8 cellular contexts compared by ENCODE assay signal in the genomic region with DNA sequence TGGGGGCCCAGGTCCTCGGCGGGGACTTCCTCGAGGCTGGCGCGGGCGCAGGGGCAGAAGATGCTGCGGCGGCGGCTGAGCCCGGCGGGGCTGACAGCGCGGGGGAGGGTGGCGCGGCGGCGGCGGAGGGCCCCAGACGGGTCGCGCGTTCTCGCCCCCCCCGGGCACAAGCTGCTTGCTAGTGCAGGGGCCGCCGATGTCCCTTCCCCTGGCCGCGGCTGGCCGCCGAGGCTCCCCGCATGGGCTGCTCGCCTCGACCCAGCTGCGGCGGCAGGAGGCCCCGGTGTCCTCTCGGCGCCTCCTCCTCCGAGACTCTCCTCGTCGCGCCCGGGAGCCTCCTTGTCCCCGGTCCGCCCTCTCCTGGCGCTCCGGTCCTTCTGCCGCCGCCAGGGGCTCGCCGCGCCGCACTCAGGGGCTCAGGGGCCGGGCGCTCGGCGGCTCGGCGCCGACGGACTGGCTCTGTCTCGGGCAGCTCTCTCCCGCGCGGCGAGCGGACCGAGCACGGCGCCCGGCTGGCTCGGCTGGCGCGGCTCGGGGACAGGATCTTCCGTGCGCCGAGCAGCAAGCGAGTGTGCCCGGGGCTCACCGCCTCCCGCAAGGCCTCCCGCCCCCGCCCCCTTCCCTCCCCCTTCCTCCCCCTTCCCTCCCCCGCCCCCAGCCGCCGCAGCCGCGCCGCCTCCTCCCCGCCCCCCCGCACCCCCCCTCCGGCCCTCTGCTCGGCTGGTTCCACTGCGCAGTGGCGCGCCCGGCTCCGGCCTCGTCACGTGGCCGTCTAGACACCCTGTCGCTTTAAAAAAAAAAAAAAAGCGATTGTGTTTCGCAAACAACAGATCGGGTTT.
DNase-seq lines count a peak whose midpoint lies in the region; ATAC-seq, FAIRE-seq and TF ChIP-seq lines count a peak whose summit lies in the region.

No MANE protein-coding gene starts in this region.

- H3K9me3 Mint-ChIP-seq in activated T-cell treated with anti-CD3 and anti-CD28 coated beads, Interleukin-2, amount 50 U/mL, for 24 hours = no peaks in the 10 kb centered on the region
- no peaks in the 10 kb centered on the region for H3K9me3 Mint-ChIP-seq in stimulated activated effector memory CD8-positive, alpha-beta T cell treated with anti-CD3 and anti-CD28 coated beads, Interleukin-12 subunit alpha, Interleukin-12 subunit beta, amount 100 ng/mL, for 72 hours

- H3K4me1 Mint-ChIP-seq in activated T-cell treated with anti-CD3 and anti-CD28 coated beads, Interleukin-2, amount 50 U/mL, for 24 hours (ENCODE audit: low read depth) = peaks cover 48% of the 10 kb centered on the region
- H3K4me1 Mint-ChIP-seq in stimulated activated effector memory CD8-positive, alpha-beta T cell treated with anti-CD3 and anti-CD28 coated beads, Interleukin-12 subunit alpha, Interleukin-12 subunit beta, amount 100 ng/mL, for 72 hours = peaks cover 48% of the 10 kb centered on the region

- H3K4me3 Mint-ChIP-seq in activated T-cell treated with anti-CD3 and anti-CD28 coated beads, Interleukin-2, amount 50 U/mL, for 24 hours = peak overlapping the region; percentile 84
- peak overlapping the region; percentile 91 for H3K4me3 Mint-ChIP-seq in stimulated activated effector memory CD8-positive, alpha-beta T cell treated with anti-CD3 and anti-CD28 coated beads, Interleukin-12 subunit alpha, Interleukin-12 subunit beta, amount 100 ng/mL, for 72 hours

- H3K4me3 ChIP-seq in mucosa of stomach (ENCODE audit: low read length) = peak overlapping the region; percentile 69

- H3K9ac ChIP-seq in mucosa of stomach (ENCODE audit: low read length) = peak overlapping the region; percentile 98

- H3K36me3 ChIP-seq in mucosa of stomach (ENCODE audit: control insufficient read depth, insufficient read depth, low read length) = no peaks in the 10 kb centered on the region

- H3K9me3 ChIP-seq in mucosa of stomach (ENCODE audit: control insufficient read depth, low read length) = no peaks in the 10 kb centered on the region

- DNase-seq in D721Med (ENCODE audit: insufficient read length, low spot score) = peak; percentile 81
- DNase-seq in HuH-7 (ENCODE audit: low spot score) = peak; percentile 78
- DNase-seq in OCI-M2 (lab: John Stamatoyannopoulos, UW; ENCODE audit: unreplicated experiment) = peak; percentile 11
- peak; percentile 83 for DNase-seq in activated T-cell treated with anti-CD3 and anti-CD28 coated beads, Interleukin-2, amount 50 U/mL, for 24 hours
- DNase-seq in erythroblast (lab: John Stamatoyannopoulos, UW) = peak; percentile 59 to 66
- peak; percentile 66 to 88 for DNase-seq in stimulated activated effector memory CD8-positive, alpha-beta T cell treated with anti-CD3 and anti-CD28 coated beads, Interleukin-12 subunit alpha, Interleukin-12 subunit beta, amount 100 ng/mL, for 72 hours (ENCODE audit: low spot score in 2 of 2)

- peaks cover 24% of the 10 kb centered on the region for H3K36me3 Mint-ChIP-seq in activated T-cell treated with anti-CD3 and anti-CD28 coated beads, Interleukin-2, amount 50 U/mL, for 24 hours (ENCODE audit: low read depth)
- peaks cover 58% of the 10 kb centered on the region for H3K36me3 Mint-ChIP-seq in stimulated activated effector memory CD8-positive, alpha-beta T cell treated with anti-CD3 and anti-CD28 coated beads, Interleukin-12 subunit alpha, Interleukin-12 subunit beta, amount 100 ng/mL, for 72 hours

- no peak for FAIRE-seq in D721Med (lab: Jason Lieb, UNC)

- TF ChIP-seq CTCF in D721Med (IDR thresholded peaks at IDR 0.05; ENCODE audit: insufficient read depth, missing control alignments) = no peak

- ATAC-seq in GM21423 (IDR thresholded peaks at IDR 0.05; ENCODE audit: unreplicated experiment) = peak; percentile 46
- peak; percentile 71 for ATAC-seq in stimulated activated effector memory CD8-positive, alpha-beta T cell treated with anti-CD3 and anti-CD28 coated beads, Interleukin-12 subunit alpha, Interleukin-12 subunit beta, amount 100 ng/mL, for 72 hours

- H3K27ac Mint-ChIP-seq in activated T-cell treated with anti-CD3 and anti-CD28 coated beads, Interleukin-2, amount 50 U/mL, for 24 hours = peak overlapping the region; percentile 91
- H3K27ac Mint-ChIP-seq in stimulated activated effector memory CD8-positive, alpha-beta T cell treated with anti-CD3 and anti-CD28 coated beads, Interleukin-12 subunit alpha, Interleukin-12 subunit beta, amount 100 ng/mL, for 72 hours = peak overlapping the region; percentile 97

- no peak for TF ChIP-seq POLR2A in erythroblast (IDR thresholded peaks at IDR 0.05; ENCODE audit: low read length)

- no peaks in the 10 kb centered on the region for H3K27me3 Mint-ChIP-seq in activated T-cell treated with anti-CD3 and anti-CD28 coated beads, Interleukin-2, amount 50 U/mL, for 24 hours

- peaks cover 23% of the 10 kb centered on the region for H3K4me1 ChIP-seq in mucosa of stomach (ENCODE audit: control insufficient read depth, insufficient read depth, low read length)

- H3K27me3 ChIP-seq in mucosa of stomach (ENCODE audit: control insufficient read depth, insufficient read depth, low read length) = no peaks in the 10 kb centered on the region

Comparison
In these comparisons a context has a peak if more than half of its experiments do, and no peak if none do; other contexts are left out.
1. Peak in every context shown above with its lines: DNase-seq, ATAC-seq and H3K4me3 ChIP-seq.
2. DNase-seq: peak in every context shown above with its lines; median percentile 83 in activated T-cell treated with anti-CD3 and anti-CD28 coated beads, Interleukin-2, amount 50 U/mL, for 24 hours; 81 in D721Med; 78 in HuH-7; 77 in stimulated activated effector memory CD8-positive, alpha-beta T cell treated with anti-CD3 and anti-CD28 coated beads, Interleukin-12 subunit alpha, Interleukin-12 subunit beta, amount 100 ng/mL, for 72 hours; 62 in erythroblast; 11 in OCI-M2.